In the genomic region with DNA sequence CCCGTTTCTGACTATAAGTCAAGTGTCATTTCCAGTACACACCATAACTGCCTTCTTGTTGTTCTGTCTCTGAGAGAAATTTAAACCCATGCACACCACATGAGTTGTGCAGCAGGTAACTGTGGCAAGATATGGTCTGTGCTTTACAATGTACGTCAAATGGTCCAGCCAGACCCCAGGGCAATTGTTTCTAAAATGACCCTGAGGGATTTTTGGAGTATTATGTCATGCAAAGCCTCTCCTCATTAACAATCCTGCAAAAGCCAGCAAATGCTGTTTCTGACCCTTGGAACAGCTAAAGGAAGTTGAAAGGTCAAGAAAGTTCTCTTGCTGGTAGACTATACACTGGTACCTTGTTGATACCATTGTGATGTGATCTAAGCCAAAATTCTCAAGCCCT, we compare ENCODE assay signal across 27 cellular contexts.
"Had no signal": no experiment of that assay in that cellular context is flagged by ENCODE, and none has a peak within 500 bp of the region (broad histone marks: within the 10 kb centered on the region; RNA-seq: fewer than 3 reads in every experiment).

No MANE protein-coding gene starts in this region.

- H3K36me3 ChIP-seq: neutrophil, pancreas, prostate gland, right lobe of liver, sigmoid colon, suprapubic skin, thyroid gland, upper lobe of right lung, uterus had no signal

- H3K4me3 ChIP-seq: pancreas, prostate gland, right lobe of liver, sigmoid colon, suprapubic skin, thoracic aorta, thyroid gland, tibial nerve, upper lobe of right lung, uterus had no signal

- ATAC-seq: naive thymus-derived CD8-positive, alpha-beta T cell; natural killer cell treated with Interleukin-12 subunit alpha and Interleukin-12 subunit beta and Interleukin-15 and Interleukin-18, amount 100 ng/mL, for 72 hours; pancreas; right cardiac atrium; stimulated activated effector memory CD8-positive, alpha-beta T cell treated with anti-CD3 and anti-CD28 coated beads, Interleukin-12 subunit alpha, Interleukin-12 subunit beta, amount 100 ng/mL, for 72 hours; stimulated activated naive B cell treated with anti-CD40 and anti-IgM and Interleukin-4, amounts not matched to agents 10 μg/mL and 1 μg/mL and 100 μg/mL, for 72 hours; stimulated activated naive CD8-positive, alpha-beta T cell treated with anti-CD3 and anti-CD28 coated beads, Interleukin-15, amount 100 ng/mL, for 72 hours; stimulated activated naive CD8-positive, alpha-beta T cell treated with anti-CD3 and anti-CD28 coated beads, Interleukin-15, Interleukin-2, amounts not matched to agents 100 U/mL and 50 U/mL, for 24 hours; upper lobe of right lung had no signal

- H3K27me3 ChIP-seq: neutrophil, pancreas, right lobe of liver, sigmoid colon, suprapubic skin, thyroid gland, tibial nerve, upper lobe of right lung, uterus had no signal

- DNase-seq: naive B cell; naive thymus-derived CD8-positive, alpha-beta T cell; nephron progenitor cell; nucleus accumbens; pancreas; right cardiac atrium; right lobe of liver; sigmoid colon; small intestine; stimulated activated CD4-positive, alpha-beta T cell treated with anti-CD3 and anti-CD28 coated beads, Interleukin-15, amount 100 ng/mL, for 24 hours; stimulated activated CD4-positive, alpha-beta T cell treated with anti-CD3 and anti-CD28 coated beads, Interleukin-2, amount 100 ng/mL, for 24 hours; stimulated activated CD4-positive, alpha-beta T cell treated with anti-CD3 and anti-CD28 coated beads, Interleukin-2, amount 100 ng/mL, for 48 hours; stimulated activated CD4-positive, alpha-beta T cell treated with anti-CD3 and anti-CD28 coated beads, Interleukin-4, amount 100 ng/mL, for 24 hours; stimulated activated naive B cell treated with anti-CD40 and anti-IgM and Interleukin-4, amounts not matched to agents 10 μg/mL and 1 μg/mL and 100 μg/mL, for 72 hours; stimulated activated naive CD8-positive, alpha-beta T cell treated with anti-CD3 and anti-CD28 coated beads, Interleukin-15, amount 100 ng/mL, for 72 hours; stimulated activated naive CD8-positive, alpha-beta T cell treated with anti-CD3 and anti-CD28 coated beads, Interleukin-15, Interleukin-2, amounts not matched to agents 100 U/mL and 50 U/mL, for 24 hours; substantia nigra; thyroid gland; upper lobe of right lung; uterus had no signal

- FAIRE-seq: pancreas, small intestine had no signal

- H3K27ac ChIP-seq: neutrophil, pancreas, prostate gland, right lobe of liver, sigmoid colon, suprapubic skin, thoracic aorta, thyroid gland, upper lobe of right lung, uterus had no signal

- H3K9me3 ChIP-seq: neutrophil, pancreas, prostate gland, right lobe of liver, thoracic aorta, thyroid gland, upper lobe of right lung had no signal

- H3K4me1 ChIP-seq: pancreas, prostate gland, right lobe of liver, sigmoid colon, suprapubic skin, upper lobe of right lung, uterus had no signal
